ENCODE assay signal across 16 cellular contexts in the genomic region with DNA sequence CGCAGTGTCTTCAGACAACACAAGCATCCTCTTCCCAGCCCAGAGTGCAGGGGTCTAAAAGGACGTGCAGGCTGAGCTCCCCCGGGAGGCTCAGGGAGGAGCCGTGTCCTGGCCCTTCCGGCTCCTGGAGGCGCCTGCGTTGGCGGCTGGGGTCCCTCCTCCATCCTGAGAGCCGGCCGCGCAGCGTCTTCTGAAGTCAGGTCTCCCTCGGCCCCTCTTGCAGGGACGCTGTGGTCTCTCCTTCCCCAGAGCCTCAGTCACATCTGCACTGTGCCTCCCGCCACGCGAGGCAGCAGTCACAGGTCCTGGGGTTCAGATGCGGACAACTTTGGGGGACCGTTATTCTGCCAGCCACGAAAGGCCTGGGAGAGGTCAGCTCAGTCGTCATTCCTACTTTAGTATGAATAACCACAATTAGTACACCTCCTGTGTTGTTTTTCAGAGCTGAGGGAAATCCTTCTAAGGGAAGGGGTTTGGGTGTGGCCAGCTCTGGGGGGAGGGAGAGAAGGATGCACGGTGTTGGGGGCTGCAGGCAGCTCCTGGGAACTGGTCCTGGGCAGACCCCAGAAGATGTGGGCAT. TPM values are rescaled to one million over a fixed set of nuclear protein-coding genes. Genes with fewer than 3 reads are reported as not detected.
DNase-seq lines count a peak whose midpoint lies in the region; ATAC-seq and TF ChIP-seq lines count a peak whose summit lies in the region.
"Had no signal": no experiment of that assay in that cellular context is flagged by ENCODE, and none has a peak within 500 bp of the region (broad histone marks: within the 10 kb centered on the region; RNA-seq: fewer than 3 reads in every experiment).

No MANE protein-coding gene starts in this region.

- intact Hi-C loops in Right ventricle myocardium inferior (cut with DNase I) (loop anchor here (5.0 kb wide), 1 partner anchor 41 kb away; a partner anchor contains a TSS), cardiac septum (cut with DNase I) (loop anchor here (5.0 kb wide), 2 partner anchors 41 to 91 kb away; a partner anchor contains a TSS), left ventricle myocardium superior (cut with micrococcal nuclease) (no loop called here), prostate gland (cut with DNase I) (loop anchor here (5.0 kb wide), 1 partner anchor 41 kb away; a partner anchor contains a TSS)
- intact Hi-C loops in activated CD4-positive, alpha-beta memory T cell treated with anti-CD3 and anti-CD28 coated beads for 36 hours (cut with micrococcal nuclease): no loop called here

- POLR2A ChIA-PET in GM10248 (lab: Yijun Ruan, JAX): no interaction called here
- POLR2A ChIA-PET in activated CD4-positive, alpha-beta memory T cell treated with anti-CD3 and anti-CD28 coated beads for 36 hours (lab: Charles Lee): no interaction called here

- H3K27me3 Mint-ChIP-seq in activated CD4-positive, alpha-beta memory T cell treated with anti-CD3 and anti-CD28 coated beads for 36 hours: peaks cover 3% of the 10 kb centered on the region

- H3K27ac Mint-ChIP-seq in activated CD4-positive, alpha-beta memory T cell treated with anti-CD3 and anti-CD28 coated beads for 36 hours: no peak overlapping the region
- H3K27ac Mint-ChIP-seq: activated B cell treated with CpG ODN at 0.5 μM for 24 hours; activated T-cell treated with anti-CD3 and anti-CD28 coated beads, Interleukin-2, amount 50 U/mL, for 72 hours had no signal

- no peak overlapping the region for H3K4me3 Mint-ChIP-seq in activated CD4-positive, alpha-beta memory T cell treated with anti-CD3 and anti-CD28 coated beads for 36 hours
- H3K4me3 Mint-ChIP-seq: activated B cell treated with CpG ODN at 0.5 μM for 24 hours; activated T-cell treated with anti-CD3 and anti-CD28 coated beads, Interleukin-2, amount 50 U/mL, for 72 hours had no signal

- no peaks in the 10 kb centered on the region for H3K4me1 Mint-ChIP-seq in activated CD4-positive, alpha-beta memory T cell treated with anti-CD3 and anti-CD28 coated beads for 36 hours (ENCODE audit: low read depth)
- H3K4me1 Mint-ChIP-seq: activated B cell treated with CpG ODN at 0.5 μM for 24 hours had no signal

- no peak for TF ChIP-seq POLR2A in prostate gland (IDR thresholded peaks at IDR 0.05)

- H3K36me3 ChIP-seq in prostate gland: no peaks in the 10 kb centered on the region

- H3K9me3 Mint-ChIP-seq in activated CD4-positive, alpha-beta memory T cell treated with anti-CD3 and anti-CD28 coated beads for 36 hours: no peaks in the 10 kb centered on the region
- H3K9me3 Mint-ChIP-seq: activated B cell treated with CpG ODN at 0.5 μM for 24 hours; activated T-cell treated with anti-CD3 and anti-CD28 coated beads, Interleukin-2, amount 50 U/mL, for 72 hours had no signal

- H3K36me3 Mint-ChIP-seq in activated CD4-positive, alpha-beta memory T cell treated with anti-CD3 and anti-CD28 coated beads for 36 hours: no peaks in the 10 kb centered on the region

- no peaks in the 10 kb centered on the region for H3K9me3 ChIP-seq in prostate gland

- no peak for TF ChIP-seq CTCF in prostate gland (IDR thresholded peaks at IDR 0.05)
- no peak for TF ChIP-seq CTCF in GM10248 (IDR thresholded peaks at IDR 0.05; ENCODE audit: control extremely low read depth, extremely low read depth, low read depth, missing control alignments)

- peaks cover 33% of the 10 kb centered on the region for H3K4me1 ChIP-seq in prostate gland (replicated peaks)

- DNase-seq in Right ventricle myocardium inferior (ENCODE audit: missing footprints): peak; percentile 81
- DNase-seq in cardiac septum (ENCODE audit: low spot score): no peak
- peak; percentile 79 for DNase-seq in left ventricle myocardium superior
- no peak for DNase-seq in prostate gland (ENCODE audit: low spot score)
- DNase-seq in NOMO-1 treated with dmso at 0.1 percent for 144 hours (lab: John Stamatoyannopoulos, UW; ENCODE audit: unreplicated experiment): no peak
- DNase-seq in GM10248 (ENCODE audit: extremely low spot score): no peak
- no peak for DNase-seq in stimulated activated CD4-positive, alpha-beta T cell treated with anti-CD3 and anti-CD28 coated beads, Interleukin-15, amount 100 ng/mL, for 24 hours
- no peak for DNase-seq in activated CD4-positive, alpha-beta memory T cell treated with anti-CD3 and anti-CD28 coated beads for 36 hours
- DNase-seq: activated B cell treated with CpG ODN at 0.5 μM for 24 hours; activated T-cell treated with anti-CD3 and anti-CD28 coated beads, Interleukin-2, amount 50 U/mL, for 72 hours; central memory CD4-positive, alpha-beta T cell; mesendoderm; NCI-H2227 treated with DMSO at 0.1 percent for 48 hours; small intestine had no signal

- peak overlapping the region; percentile 86 to 95 for H3K27ac ChIP-seq in prostate gland
- H3K27ac ChIP-seq: 22Rv1 had no signal

- ATAC-seq in Right ventricle myocardium inferior: no peak
- peak; percentile 43 for ATAC-seq in left ventricle myocardium superior
- ATAC-seq: activated T-cell treated with anti-CD3 and anti-CD28 coated beads, Interleukin-2, amount 50 U/mL, for 72 hours had no signal

- CTCF ChIA-PET in GM10248 (lab: Yijun Ruan, JAX): no interaction called here
- CTCF ChIA-PET in activated CD4-positive, alpha-beta memory T cell treated with anti-CD3 and anti-CD28 coated beads for 36 hours (lab: Charles Lee): no interaction called here

- no peaks in the 10 kb centered on the region for H3K27me3 ChIP-seq in prostate gland (replicated peaks; ENCODE audit: insufficient read depth)

- no peak overlapping the region for H3K4me3 ChIP-seq in prostate gland

- WGBS in prostate gland: 73% methylated on average over 11 of the region's 22 CpGs

RNA-seq across cellular contexts. Expression of a gene that starts 41.2 kb away (rescaled TPM):
- total RNA-seq in Right ventricle myocardium inferior: 26.1 TPM
- total RNA-seq in cardiac septum: 30.2 TPM
- total RNA-seq in left ventricle myocardium superior: 23.8 TPM
- 10 to 100 TPM; 37.8 to 62.0 TPM for total RNA-seq in prostate gland
- under 1 TPM; 0.45 to 0.80 TPM for total RNA-seq in activated CD4-positive, alpha-beta memory T cell treated with anti-CD3 and anti-CD28 coated beads for 36 hours

RNA-seq across cellular contexts. Expression of a gene that starts 56.4 kb away (rescaled TPM):
- total RNA-seq in Right ventricle myocardium inferior: not detected
- not detected for total RNA-seq in cardiac septum
- not detected for total RNA-seq in left ventricle myocardium superior
- not detected for total RNA-seq in prostate gland
- not detected for total RNA-seq in activated CD4-positive, alpha-beta memory T cell treated with anti-CD3 and anti-CD28 coated beads for 36 hours
- total RNA-seq: activated B cell treated with CpG ODN at 0.5 μM for 24 hours; activated T-cell treated with anti-CD3 and anti-CD28 coated beads, Interleukin-2, amount 50 U/mL, for 72 hours; frontal cortex had no signal

Comparison
In these comparisons a context has a peak if more than half of its experiments do, and no peak if none do; other contexts are left out.
1. DNase-seq: peak in Right ventricle myocardium inferior (single experiment) and left ventricle myocardium superior (single experiment); none in cardiac septum (single experiment), prostate gland (single experiment), NOMO-1 treated with dmso at 0.1 percent for 144 hours (single experiment), GM10248 (single experiment), stimulated activated CD4-positive, alpha-beta T cell treated with anti-CD3 and anti-CD28 coated beads, Interleukin-15, amount 100 ng/mL, for 24 hours (single experiment) and activated CD4-positive, alpha-beta memory T cell treated with anti-CD3 and anti-CD28 coated beads for 36 hours (single experiment).
2. intact Hi-C loops: an anchor here in Right ventricle myocardium inferior (5.0 kb wide), cardiac septum (5.0 kb wide) and prostate gland (5.0 kb wide); none called in left ventricle myocardium superior and activated CD4-positive, alpha-beta memory T cell treated with anti-CD3 and anti-CD28 coated beads for 36 hours.
3. RNA of a gene that starts 41.2 kb away (total RNA-seq): 37.8 to 62.0 TPM in prostate gland, 30.2 TPM in cardiac septum (single experiment), 26.1 TPM in Right ventricle myocardium inferior (single experiment) and 23.8 TPM in left ventricle myocardium superior (single experiment); 0.45 to 0.80 TPM in activated CD4-positive, alpha-beta memory T cell treated with anti-CD3 and anti-CD28 coated beads for 36 hours; every median in the first group is over 10 times any median in the second.